In the genomic region with DNA sequence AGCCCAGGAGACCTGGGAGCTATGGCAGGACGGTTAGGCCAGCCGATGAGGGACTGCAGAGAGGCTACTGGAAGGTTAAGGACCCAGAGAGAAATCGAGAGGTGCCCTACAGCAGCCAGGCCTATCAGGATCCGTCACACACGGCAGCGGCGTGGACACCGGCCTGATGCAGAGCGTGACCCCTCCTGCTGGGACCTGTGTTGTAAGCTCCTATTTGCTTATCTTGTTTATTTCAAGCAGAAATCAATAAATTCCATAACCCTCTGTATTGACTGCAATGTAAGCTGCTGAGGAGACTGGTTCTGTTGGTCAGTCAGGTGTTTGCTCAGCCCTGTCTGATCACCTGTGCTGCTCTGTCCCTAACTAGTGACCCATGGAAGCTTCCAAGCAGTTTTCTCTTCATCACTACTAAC, we compare ENCODE assay signal across 20 cellular contexts.
"Had no signal": no experiment of that assay in that cellular context is flagged by ENCODE, and none has a peak within 500 bp of the region (broad histone marks: within the 10 kb centered on the region; RNA-seq: fewer than 3 reads in every experiment).

No MANE protein-coding gene starts in this region.

- H3K4me3 Mint-ChIP-seq: activated CD4-positive, alpha-beta T cell treated with anti-CD3 and anti-CD28 coated beads, Interleukin-2, amount 10 ng/mL, durations not matched to agents 24 days and 14 days; activated CD8-positive, alpha-beta T cell treated with anti-CD3 and anti-CD28 coated beads for 36 hours; activated naive CD4-positive, alpha-beta T cell treated with anti-CD3 and anti-CD28 coated beads, Interleukin-2, amount 10 ng/mL, durations not matched to agents 7 days and 5 days; activated T-cell treated with anti-CD3 and anti-CD28 coated beads, Interleukin-2, amount 50 U/mL, for 24 hours; naive thymus-derived CD8-positive, alpha-beta T cell; stimulated activated naive CD8-positive, alpha-beta T cell treated with anti-CD3 and anti-CD28 coated beads, Interleukin-15, Interleukin-2, amounts not matched to agents 100 ng/mL and 50 ng/mL, for 24 hours had no signal

- H3K27me3 Mint-ChIP-seq: activated CD4-positive, alpha-beta T cell treated with anti-CD3 and anti-CD28 coated beads, Interleukin-2, amount 10 ng/mL, durations not matched to agents 24 days and 14 days; activated CD8-positive, alpha-beta T cell treated with anti-CD3 and anti-CD28 coated beads for 36 hours; activated naive CD4-positive, alpha-beta T cell treated with anti-CD3 and anti-CD28 coated beads, Interleukin-2, amount 10 ng/mL, durations not matched to agents 7 days and 5 days; activated T-cell treated with anti-CD3 and anti-CD28 coated beads, Interleukin-2, amount 50 U/mL, for 24 hours; naive thymus-derived CD8-positive, alpha-beta T cell; stimulated activated naive CD8-positive, alpha-beta T cell treated with anti-CD3 and anti-CD28 coated beads, Interleukin-15, Interleukin-2, amounts not matched to agents 100 ng/mL and 50 ng/mL, for 24 hours had no signal

- H3K9me3 ChIP-seq: ascending aorta, breast epithelium, esophagus muscularis mucosa, heart right ventricle, thoracic aorta had no signal

- ATAC-seq: activated CD8-positive, alpha-beta T cell treated with anti-CD3 and anti-CD28 coated beads for 36 hours; heart right ventricle; naive thymus-derived CD8-positive, alpha-beta T cell; SK-N-SH treated with all-trans-retinoic acid at 6 μM for 48 hours had no signal

- H3K36me3 ChIP-seq: breast epithelium had no signal

- H3K27ac ChIP-seq: ascending aorta, breast epithelium, esophagus muscularis mucosa, parathyroid adenoma, thoracic aorta had no signal

- H3K27me3 ChIP-seq: ascending aorta, breast epithelium, esophagus muscularis mucosa, heart right ventricle had no signal

- H3K4me3 ChIP-seq: ascending aorta, breast epithelium, esophagus muscularis mucosa, heart right ventricle, thoracic aorta had no signal

- H3K9me3 Mint-ChIP-seq: activated CD4-positive, alpha-beta T cell treated with anti-CD3 and anti-CD28 coated beads, Interleukin-2, amount 10 ng/mL, durations not matched to agents 24 days and 14 days; activated CD8-positive, alpha-beta T cell treated with anti-CD3 and anti-CD28 coated beads for 36 hours; activated naive CD4-positive, alpha-beta T cell treated with anti-CD3 and anti-CD28 coated beads, Interleukin-2, amount 10 ng/mL, durations not matched to agents 7 days and 5 days; activated T-cell treated with anti-CD3 and anti-CD28 coated beads, Interleukin-2, amount 50 U/mL, for 24 hours; naive thymus-derived CD8-positive, alpha-beta T cell; stimulated activated naive CD8-positive, alpha-beta T cell treated with anti-CD3 and anti-CD28 coated beads, Interleukin-15, Interleukin-2, amounts not matched to agents 100 ng/mL and 50 ng/mL, for 24 hours had no signal

- H3K4me1 Mint-ChIP-seq: activated CD4-positive, alpha-beta T cell treated with anti-CD3 and anti-CD28 coated beads, Interleukin-2, amount 10 ng/mL, durations not matched to agents 24 days and 14 days; activated naive CD4-positive, alpha-beta T cell treated with anti-CD3 and anti-CD28 coated beads, Interleukin-2, amount 10 ng/mL, durations not matched to agents 7 days and 5 days had no signal

- H3K27ac Mint-ChIP-seq: activated CD4-positive, alpha-beta T cell treated with anti-CD3 and anti-CD28 coated beads, Interleukin-2, amount 10 ng/mL, durations not matched to agents 24 days and 14 days; activated CD8-positive, alpha-beta T cell treated with anti-CD3 and anti-CD28 coated beads for 36 hours; activated naive CD4-positive, alpha-beta T cell treated with anti-CD3 and anti-CD28 coated beads, Interleukin-2, amount 10 ng/mL, durations not matched to agents 7 days and 5 days; stimulated activated naive CD8-positive, alpha-beta T cell treated with anti-CD3 and anti-CD28 coated beads, Interleukin-15, Interleukin-2, amounts not matched to agents 100 ng/mL and 50 ng/mL, for 24 hours had no signal

- DNase-seq: activated CD4-positive, alpha-beta T cell treated with anti-CD3 and anti-CD28 coated beads, Interleukin-2, amount 10 ng/mL, durations not matched to agents 24 days and 14 days; activated CD8-positive, alpha-beta T cell treated with anti-CD3 and anti-CD28 coated beads for 36 hours; activated naive CD4-positive, alpha-beta T cell treated with anti-CD3 and anti-CD28 coated beads, Interleukin-2, amount 10 ng/mL, durations not matched to agents 7 days and 5 days; activated T-cell treated with anti-CD3 and anti-CD28 coated beads, Interleukin-2, amount 50 U/mL, for 24 hours; cerebellar nuclear complex; effector memory CD4-positive, alpha-beta T cell; heart right ventricle; mesenchymal stem cell; naive thymus-derived CD8-positive, alpha-beta T cell; retina; stimulated activated CD4-positive, alpha-beta T cell treated with anti-CD3 and anti-CD28 coated beads, Interleukin-2, amount 100 ng/mL, for 24 hours; T-helper 1 cell; T-helper 9 cell had no signal
